10 cellular contexts compared by ENCODE assay signal in genomic region chr11:32434387-32435151, GRCh38. TPM values are rescaled to one million over a fixed set of nuclear protein-coding genes. Genes with fewer than 3 reads are reported as not detected.
A peak's percentile ranks its signal among the peaks of the same experiment; 100 is the strongest.
DNase-seq lines count a peak whose midpoint lies in the region; ATAC-seq, FAIRE-seq and TF ChIP-seq lines count a peak whose summit lies in the region.
"Had no signal": no experiment of that assay in that cellular context is flagged by ENCODE, and none has a peak within 500 bp of the region (broad histone marks: within the 10 kb centered on the region; RNA-seq: fewer than 3 reads in every experiment).

No MANE protein-coding gene starts in this region.

- no peak for TF ChIP-seq CTCF in WERI-Rb-1 (IDR thresholded peaks at IDR 0.05; ENCODE audit: low read depth, low read length)
- TF ChIP-seq CTCF in kidney (IDR thresholded peaks at IDR 0.05; ENCODE audit: borderline replicate concordance, extremely low read depth, insufficient read depth): no peak
- no peak for TF ChIP-seq CTCF in CD8-positive, alpha-beta T cell (IDR thresholded peaks at IDR 0.05)

- DNase-seq in Right ventricle myocardium inferior (ENCODE audit: missing footprints): no peak
- no peak for DNase-seq in cardiac septum (ENCODE audit: low spot score)
- DNase-seq in WERI-Rb-1: no peak
- no peak for DNase-seq in kidney
- no peak for DNase-seq in NK-92 treated with Interleukin-12 subunit alpha and Interleukin-12 subunit beta, amount 100 ng/mL, for 24 hours (lab: John Stamatoyannopoulos, UW)
- DNase-seq in CD8-positive, alpha-beta T cell: no peak
- DNase-seq: PC-9 had no signal

- no peaks in the 10 kb centered on the region for H3K9me3 Mint-ChIP-seq in CD8-positive, alpha-beta T cell

- no peak overlapping the region for H3K27ac Mint-ChIP-seq in CD8-positive, alpha-beta T cell

- POLR2A ChIA-PET in CD8-positive, alpha-beta T cell (lab: Charles Lee): no interaction called here

- peaks cover 0 to 6% of the 10 kb centered on the region in 2 donors for H3K4me1 ChIP-seq in kidney (ENCODE audit: control insufficient read depth in 1 of 2, insufficient read depth in 1 of 2, low read depth in 1 of 2, low read length in 2 of 2)
- H3K4me1 ChIP-seq in CD8-positive, alpha-beta T cell (ENCODE audit: insufficient read depth, low read length): no peaks in the 10 kb centered on the region

- peak; percentile 24 for ATAC-seq in Right ventricle myocardium inferior
- ATAC-seq in HG03280 (IDR thresholded peaks at IDR 0.05; ENCODE audit: unreplicated experiment): no peak
- ATAC-seq in CD8-positive, alpha-beta T cell: no peak
- ATAC-seq in HG03097 (IDR thresholded peaks at IDR 0.05; ENCODE audit: low FRiP score, unreplicated experiment): no peak

- H3K27ac ChIP-seq in WERI-Rb-1 (no peak overlapping the region), kidney (ENCODE audit: low read depth in 2 of 2, low read length in 2 of 2) (peak overlapping the region in 1 of 2 donors; percentile 51)
- H3K27ac ChIP-seq in CD8-positive, alpha-beta T cell (ENCODE audit: low read depth, low read length): no peak overlapping the region
- H3K27ac ChIP-seq: PC-9 had no signal

- H3K27me3 Mint-ChIP-seq in CD8-positive, alpha-beta T cell (ENCODE audit: low read depth): peaks cover 60% of the 10 kb centered on the region

- peaks cover 97% of the 10 kb centered on the region for H3K27me3 ChIP-seq in WERI-Rb-1 (ENCODE audit: insufficient read depth, low read depth, severe bottlenecking)
- peaks cover 11% of the 10 kb centered on the region for H3K27me3 ChIP-seq in CD8-positive, alpha-beta T cell (ENCODE audit: insufficient read depth, low read length)

- CTCF ChIA-PET in CD8-positive, alpha-beta T cell (lab: Charles Lee): no interaction called here

- H3K9me3 ChIP-seq in WERI-Rb-1 (ENCODE audit: severe bottlenecking) (peaks cover 35% of the 10 kb centered on the region), kidney (ENCODE audit: control insufficient read depth in 1 of 2, low read length in 2 of 2) (no peaks in the 10 kb centered on the region)
- H3K9me3 ChIP-seq in CD8-positive, alpha-beta T cell (ENCODE audit: low read length): no peaks in the 10 kb centered on the region

- intact Hi-C loops in Right ventricle myocardium inferior (cut with DNase I): loop anchor here (5.0 to 10.0 kb wide), 2 partner anchors 47 to 150 kb away; partner anchors contain the start of gene EIF3M
- intact Hi-C loops in cardiac septum (cut with DNase I): no loop called here
- intact Hi-C loops in kidney (cut with DNase I): no loop called here
- intact Hi-C loops in CD8-positive, alpha-beta T cell (cut with DNase I, micrococcal nuclease): no loop called here

- H3K36me3 ChIP-seq in WERI-Rb-1 (no peaks in the 10 kb centered on the region), kidney (ENCODE audit: control insufficient read depth in 1 of 2, insufficient read depth in 2 of 2, low read length in 2 of 2) (no peaks in the 10 kb centered on the region)
- H3K36me3 ChIP-seq in CD8-positive, alpha-beta T cell (ENCODE audit: insufficient read depth, low read length): no peaks in the 10 kb centered on the region

- no peak overlapping the region for H3K4me3 Mint-ChIP-seq in CD8-positive, alpha-beta T cell

- H3K4me1 Mint-ChIP-seq in CD8-positive, alpha-beta T cell (ENCODE audit: low read depth): peaks cover 33% of the 10 kb centered on the region

- H3K9ac ChIP-seq in kidney (ENCODE audit: low read length in 2 of 2): peak overlapping the region in 1 of 2 donors; percentile 34

- no peaks in the 10 kb centered on the region for H3K36me3 Mint-ChIP-seq in CD8-positive, alpha-beta T cell
- H3K36me3 Mint-ChIP-seq: brain had no signal

- FAIRE-seq in kidney (lab: Jason Lieb, UNC): no peak

- H3K4me3 ChIP-seq in WERI-Rb-1 (ENCODE audit: low read depth, low read length) (peak overlapping the region; percentile 13; the same call in 1 of the 2 replicates), kidney (ENCODE audit: low read length in 2 of 2) (peak overlapping the region; percentile 56)
- H3K4me3 ChIP-seq in CD8-positive, alpha-beta T cell (ENCODE audit: low read depth, low read length): no peak overlapping the region
- H3K4me3 ChIP-seq: PC-9 had no signal

RNA-seq across cellular contexts. Expression of gene WT1, which starts 0.8 kb away (rescaled TPM):
- 3.1 TPM for total RNA-seq in Right ventricle myocardium inferior
- total RNA-seq in cardiac septum: 2.3 TPM
- 0.66 TPM for total RNA-seq in kidney
- polyA plus RNA-seq in kidney (ENCODE audit: insufficient read depth, low read depth, low replicate concordance): 15.0 TPM
- total RNA-seq in CD8-positive, alpha-beta T cell: not detected
- total RNA-seq: PC-9 had no signal
